In the genomic region with DNA sequence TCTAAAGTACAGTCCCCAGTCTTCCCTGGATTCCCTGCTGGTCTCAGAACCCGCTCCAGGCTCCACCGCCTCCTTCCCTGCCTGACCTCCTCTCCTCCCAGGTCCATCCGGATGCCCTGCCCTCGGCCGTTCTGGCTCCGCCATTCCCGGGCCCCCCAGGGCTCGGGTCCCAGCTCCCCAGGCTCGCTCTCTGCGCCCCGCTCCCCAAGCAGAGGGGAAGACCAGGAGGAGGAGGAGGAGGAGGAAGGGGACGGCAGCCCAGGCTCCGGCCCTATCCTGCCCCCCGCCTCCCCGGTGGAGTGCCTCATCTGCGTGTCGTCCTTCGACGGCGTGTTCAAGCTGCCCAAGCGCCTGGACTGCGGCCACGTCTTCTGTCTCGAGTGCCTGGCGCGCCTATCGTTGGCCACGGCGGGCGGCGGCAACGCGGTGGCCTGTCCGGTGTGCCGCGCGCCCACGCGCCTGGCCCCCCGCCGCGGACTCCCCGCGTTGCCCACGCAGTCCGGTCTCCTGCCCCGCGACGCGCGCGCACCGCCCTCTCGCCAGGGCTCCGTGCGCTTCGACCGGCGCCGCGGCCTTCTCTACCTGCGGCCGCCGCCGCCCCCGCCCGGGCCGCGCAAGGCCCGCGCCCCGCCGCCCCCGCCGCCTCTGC, we compare ENCODE assay signal across 1 cellular context.
A peak's percentile ranks its signal among the peaks of the same experiment; 100 is the strongest.
TF ChIP-seq lines count a peak whose summit lies in the region.

No MANE protein-coding gene starts in this region.

TF ChIP-seq in A549, 52 proteins besides CTCF, POLR2A, EP300 and RAD21:
- TF ChIP-seq POLR2AphosphoS2 (conservative IDR thresholded peaks at IDR 0.05; ENCODE audit: low read length) = peak; percentile 89
- TF ChIP-seq, protein P1, sequence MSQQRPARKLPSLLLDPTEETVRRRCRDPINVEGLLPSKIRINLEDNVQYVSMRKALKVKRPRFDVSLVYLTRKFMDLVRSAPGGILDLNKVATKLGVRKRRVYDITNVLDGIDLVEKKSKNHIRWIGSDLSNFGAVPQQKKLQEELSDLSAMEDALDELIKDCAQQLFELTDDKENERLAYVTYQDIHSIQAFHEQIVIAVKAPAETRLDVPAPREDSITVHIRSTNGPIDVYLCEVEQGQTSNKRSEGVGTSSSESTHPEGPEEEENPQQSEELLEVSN (IDR thresholded peaks at IDR 0.05; ENCODE audit: borderline replicate concordance, low read depth) = no peak
- no peak; the same call in 1 of the 2 replicates for TF ChIP-seq HOXA7 (CRISPR knock-in tag; IDR thresholded peaks at IDR 0.05)
- 0 out of 2 replicates have a peak, but pooled peaks have one; percentile 27 for TF ChIP-seq TP53 (CRISPR knock-in tag; IDR thresholded peaks at IDR 0.05)
- TF ChIP-seq, protein P2, sequence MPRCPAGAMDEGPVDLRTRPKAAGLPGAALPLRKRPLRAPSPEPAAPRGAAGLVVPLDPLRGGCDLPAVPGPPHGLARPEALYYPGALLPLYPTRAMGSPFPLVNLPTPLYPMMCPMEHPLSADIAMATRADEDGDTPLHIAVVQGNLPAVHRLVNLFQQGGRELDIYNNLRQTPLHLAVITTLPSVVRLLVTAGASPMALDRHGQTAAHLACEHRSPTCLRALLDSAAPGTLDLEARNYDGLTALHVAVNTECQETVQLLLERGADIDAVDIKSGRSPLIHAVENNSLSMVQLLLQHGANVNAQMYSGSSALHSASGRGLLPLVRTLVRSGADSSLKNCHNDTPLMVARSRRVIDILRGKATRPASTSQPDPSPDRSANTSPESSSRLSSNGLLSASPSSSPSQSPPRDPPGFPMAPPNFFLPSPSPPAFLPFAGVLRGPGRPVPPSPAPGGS (IDR thresholded peaks at IDR 0.05) = no peak
- no peak for TF ChIP-seq JUNB (IDR thresholded peaks at IDR 0.05)
- no peak for TF ChIP-seq ZNF302 (CRISPR knock-in tag; IDR thresholded peaks at IDR 0.05)
- TF ChIP-seq RNF2 (IDR thresholded peaks at IDR 0.05; ENCODE audit: borderline replicate concordance, low read depth) = no peak
